Comparison of ENCODE assay signal across 8 cellular contexts in genomic region chr11:75475767-75476650, GRCh38. TPM values are rescaled to one million over a fixed set of nuclear protein-coding genes. Genes with fewer than 3 reads are reported as not detected.
A peak's percentile ranks its signal among the peaks of the same experiment; 100 is the strongest.
DNase-seq lines count a peak whose midpoint lies in the region; ATAC-seq and TF ChIP-seq lines count a peak whose summit lies in the region.

No MANE protein-coding gene starts in this region.

- no peaks in the 10 kb centered on the region for H3K9me3 Mint-ChIP-seq in T-helper 1 cell treated with Interleukin-12 subunit alpha and Interleukin-12 subunit beta and Interleukin-4 antibody, amounts not matched to agents 30 μg/mL and 1 μg/mL, for 36 hours
- no peaks in the 10 kb centered on the region for H3K9me3 Mint-ChIP-seq in Calu3 (ENCODE audit: low read depth, unreplicated experiment)

- DNase-seq in Ammon's horn (ENCODE audit: low spot score) (peak; percentile 24), HFF-Myc (ENCODE audit: extremely low read depth, low read depth) (peak; percentile 36), fibroblast of the aortic adventitia (ENCODE audit: low read depth) (peak; percentile 61), Calu3 (no peak)
- DNase-seq in stimulated activated CD8-positive, alpha-beta memory T cell treated with anti-CD3 and anti-CD28 coated beads, Interleukin-7, amount 100 ng/mL, for 48 hours (ENCODE audit: extremely low read depth in 1 of 2, low read depth in 1 of 2): peak; percentile 5 to 18

- no peak overlapping the region for H3K4me3 Mint-ChIP-seq in T-helper 1 cell treated with Interleukin-12 subunit alpha and Interleukin-12 subunit beta and Interleukin-4 antibody, amounts not matched to agents 30 μg/mL and 1 μg/mL, for 36 hours
- H3K4me3 Mint-ChIP-seq in Calu3 (ENCODE audit: low read depth, unreplicated experiment): no peak overlapping the region

- H3K4me1 Mint-ChIP-seq in T-helper 1 cell treated with Interleukin-12 subunit alpha and Interleukin-12 subunit beta and Interleukin-4 antibody, amounts not matched to agents 30 μg/mL and 1 μg/mL, for 36 hours (ENCODE audit: low read depth): peaks cover 14% of the 10 kb centered on the region
- no peaks in the 10 kb centered on the region for H3K4me1 Mint-ChIP-seq in Calu3 (ENCODE audit: low read depth, unreplicated experiment)

- CTCF ChIA-PET in Calu3 (lab: Charles Lee): interaction anchor here (0.6 kb wide), 1 partner anchor 60 kb away, joined by 7 read pairs; no protein-coding TSS in a partner anchor

- peaks cover 3% of the 10 kb centered on the region for H3K36me3 Mint-ChIP-seq in T-helper 1 cell treated with Interleukin-12 subunit alpha and Interleukin-12 subunit beta and Interleukin-4 antibody, amounts not matched to agents 30 μg/mL and 1 μg/mL, for 36 hours (ENCODE audit: low read depth)
- H3K36me3 Mint-ChIP-seq in Calu3 (ENCODE audit: insufficient read depth, unreplicated experiment): peaks cover 5% of the 10 kb centered on the region

- intact Hi-C loops in Calu3 (cut with micrococcal nuclease; ENCODE audit: unreplicated experiment): no loop called here

- TF ChIP-seq CTCF in HFF-Myc (IDR thresholded peaks at IDR 0.05; ENCODE audit: low read depth, low read length, missing control alignments) (no peak), fibroblast of the aortic adventitia (IDR thresholded peaks at IDR 0.05; ENCODE audit: insufficient read depth, low read length) (no peak), Calu3 (IDR thresholded peaks at IDR 0.05; ENCODE audit: unreplicated experiment) (no peak)

- ATAC-seq in GM21390 (IDR thresholded peaks at IDR 0.05; ENCODE audit: unreplicated experiment) (no peak), GM18907 (IDR thresholded peaks at IDR 0.05; ENCODE audit: unreplicated experiment) (no peak)

- peak overlapping the region; percentile 88 for H3K27ac Mint-ChIP-seq in T-helper 1 cell treated with Interleukin-12 subunit alpha and Interleukin-12 subunit beta and Interleukin-4 antibody, amounts not matched to agents 30 μg/mL and 1 μg/mL, for 36 hours
- no peak overlapping the region for H3K27ac Mint-ChIP-seq in Calu3 (ENCODE audit: unreplicated experiment)

- H3K4me3 ChIP-seq in HFF-Myc (replicated peaks; ENCODE audit: low read depth, low read length) (no peak overlapping the region), fibroblast of the aortic adventitia (ENCODE audit: low read depth, low read length) (no peak overlapping the region)

- peaks cover 1% of the 10 kb centered on the region for H3K27me3 Mint-ChIP-seq in T-helper 1 cell treated with Interleukin-12 subunit alpha and Interleukin-12 subunit beta and Interleukin-4 antibody, amounts not matched to agents 30 μg/mL and 1 μg/mL, for 36 hours (ENCODE audit: low read depth)
- peaks cover 25% of the 10 kb centered on the region for H3K27me3 Mint-ChIP-seq in Calu3 (ENCODE audit: unreplicated experiment)

- BruUV-seq in Calu3 (replicated peaks; lab: Mats Ljungman, UMichigan): no TSS peak

RNA-seq across cellular contexts. Expression of gene KLHL35, which starts 43.0 kb away (rescaled TPM):
- total RNA-seq in fibroblast of the aortic adventitia (ENCODE audit: low replicate concordance): 3.0 and 3.8 TPM in 2 replicates
- total RNA-seq in Calu3 (2022): 1.3 and 2.1 TPM in 2 replicates

RNA-seq across cellular contexts. Expression of gene GDPD5, which starts 49.7 kb away (rescaled TPM):
- total RNA-seq in fibroblast of the aortic adventitia (ENCODE audit: low replicate concordance): 5.3 and 12.4 TPM in 2 replicates
- 7.0 and 7.4 TPM in 2 replicates for total RNA-seq in Calu3 (2022)
